In genomic region chr2:105409717-105410116, GRCh38 we compare ENCODE assay signal across 1 cellular context.
A peak's percentile ranks its signal among the peaks of the same experiment; 100 is the strongest.
TF ChIP-seq lines count a peak whose summit lies in the region.

No MANE protein-coding gene starts in this region.

TF ChIP-seq in A549, 52 proteins besides CTCF, POLR2A, EP300 and RAD21:
- TF ChIP-seq, protein P1, sequence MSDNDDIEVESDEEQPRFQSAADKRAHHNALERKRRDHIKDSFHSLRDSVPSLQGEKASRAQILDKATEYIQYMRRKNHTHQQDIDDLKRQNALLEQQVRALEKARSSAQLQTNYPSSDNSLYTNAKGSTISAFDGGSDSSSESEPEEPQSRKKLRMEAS (IDR thresholded peaks at IDR 0.05), result peak; percentile 58
- no peak for TF ChIP-seq HOXA7 (CRISPR knock-in tag; IDR thresholded peaks at IDR 0.05)
TF ChIP-seq in A549: peak in this region for 1.
